12 cellular contexts compared by ENCODE assay signal in the genomic region with DNA sequence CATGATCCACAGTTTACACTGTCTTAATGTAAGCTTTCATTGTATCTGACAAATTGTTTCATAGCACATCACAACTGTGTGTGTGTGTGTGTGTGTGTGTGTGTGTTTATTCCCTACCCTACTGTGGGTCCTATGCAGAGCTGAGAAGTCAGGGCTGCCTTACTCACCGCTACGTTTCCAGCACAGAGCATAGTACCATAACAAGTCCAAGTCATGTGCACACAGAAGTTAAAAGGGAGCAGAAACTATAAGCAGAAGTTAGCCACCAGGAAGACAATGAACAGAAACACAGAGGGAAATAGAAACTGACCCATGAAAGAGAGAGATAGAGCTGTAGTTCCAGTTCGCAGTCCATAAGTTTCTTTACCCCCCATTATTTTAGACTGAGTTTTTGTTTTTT. TPM values are rescaled to one million over a fixed set of nuclear protein-coding genes. Genes with fewer than 3 reads are reported as not detected.
DNase-seq lines count a peak whose midpoint lies in the region; ATAC-seq and TF ChIP-seq lines count a peak whose summit lies in the region.
"Had no signal": no experiment of that assay in that cellular context is flagged by ENCODE, and none has a peak within 500 bp of the region (broad histone marks: within the 10 kb centered on the region; RNA-seq: fewer than 3 reads in every experiment).

No MANE protein-coding gene starts in this region.

- no peak overlapping the region for H3K27ac Mint-ChIP-seq in activated T-helper 17 cell treated with anti-CD3 and anti-CD28 coated beads, Interleukin-2, amount 50 U/mL, for 72 hours

- H3K9me3 Mint-ChIP-seq in activated T-helper 17 cell treated with anti-CD3 and anti-CD28 coated beads, Interleukin-2, amount 50 U/mL, for 72 hours = no peaks in the 10 kb centered on the region

- no peak for TF ChIP-seq CTCF in lower lobe of right lung (IDR thresholded peaks at IDR 0.05)

- no peak overlapping the region for H3K27ac ChIP-seq in lower lobe of right lung

- H3K4me3 ChIP-seq in lower lobe of right lung = no peak overlapping the region
- H3K4me3 ChIP-seq: heart right ventricle had no signal

- no peaks in the 10 kb centered on the region for H3K36me3 Mint-ChIP-seq in activated T-helper 17 cell treated with anti-CD3 and anti-CD28 coated beads, Interleukin-2, amount 50 U/mL, for 72 hours (ENCODE audit: low read depth)

- no peaks in the 10 kb centered on the region for H3K27me3 ChIP-seq in lower lobe of right lung (ENCODE audit: low read depth)
- H3K27me3 ChIP-seq: heart right ventricle had no signal

- ATAC-seq in GM18505 (IDR thresholded peaks at IDR 0.05; ENCODE audit: unreplicated experiment) (peak; percentile 41), GM21619 (IDR thresholded peaks at IDR 0.05; ENCODE audit: unreplicated experiment) (peak; percentile 36), lower lobe of right lung (peak; percentile 47 to 55)
- no peak for ATAC-seq in activated T-helper 17 cell treated with anti-CD3 and anti-CD28 coated beads, Interleukin-2, amount 50 U/mL, for 72 hours (replicated peaks)

- no peak overlapping the region for H3K4me3 Mint-ChIP-seq in activated T-helper 17 cell treated with anti-CD3 and anti-CD28 coated beads, Interleukin-2, amount 50 U/mL, for 72 hours

- H3K36me3 ChIP-seq in lower lobe of right lung = no peaks in the 10 kb centered on the region
- H3K36me3 ChIP-seq: heart right ventricle had no signal

- H3K4me1 ChIP-seq in lower lobe of right lung = no peaks in the 10 kb centered on the region

- peaks cover 16% of the 10 kb centered on the region for H3K4me1 Mint-ChIP-seq in activated T-helper 17 cell treated with anti-CD3 and anti-CD28 coated beads, Interleukin-2, amount 50 U/mL, for 72 hours

- TF ChIP-seq POLR2A in GM18505 (IDR thresholded peaks at IDR 0.05; ENCODE audit: borderline replicate concordance, extremely low read depth, insufficient read depth, insufficient read length) = no peak

- DNase-seq in NOMO-1 (lab: John Stamatoyannopoulos, UW; ENCODE audit: unreplicated experiment in 2 of 2) (peak; percentile 39 to 63), lower lobe of right lung (no peak), DMS 273 treated with DMSO at 0.1 percent for 48 hours (lab: John Stamatoyannopoulos, UW) (no peak), DMS 273 (lab: John Stamatoyannopoulos, UW; ENCODE audit: unreplicated experiment) (no peak)
- DNase-seq in activated CD4-positive, alpha-beta T cell treated with anti-CD3 and anti-CD28 coated beads, Interleukin-2, amount 50 U/mL, for 1 hour = no peak
- DNase-seq: activated CD4-positive, CD25-positive, alpha-beta regulatory T cell treated with anti-CD3 and anti-CD28 coated beads, Interleukin-2, amount 50 U/mL, for 72 hours; activated naive CD4-positive, alpha-beta T cell treated with anti-CD3 and anti-CD28 coated beads, Interleukin-2, amount 50 U/mL, for 16 hours; heart right ventricle; midbrain had no signal

- intact Hi-C loops in lower lobe of right lung (cut with DNase I) = no loop called here

- H3K9me3 ChIP-seq in lower lobe of right lung = no peaks in the 10 kb centered on the region
- H3K9me3 ChIP-seq: heart right ventricle had no signal

- no peaks in the 10 kb centered on the region for H3K27me3 Mint-ChIP-seq in activated T-helper 17 cell treated with anti-CD3 and anti-CD28 coated beads, Interleukin-2, amount 50 U/mL, for 72 hours

RNA-seq across cellular contexts. Expression of a gene that starts 38.2 kb away (rescaled TPM):
- total RNA-seq in lower lobe of right lung = 56.4 TPM
- 10 to 100 TPM; 21.2 to 36.0 TPM for total RNA-seq in activated T-helper 17 cell treated with anti-CD3 and anti-CD28 coated beads, Interleukin-2, amount 50 U/mL, for 72 hours

RNA-seq across cellular contexts. Expression of a gene that starts 44.3 kb away (rescaled TPM):
- total RNA-seq in lower lobe of right lung = 9.0 TPM
- 1 to 10 TPM; 1.9 to 2.7 TPM for total RNA-seq in activated T-helper 17 cell treated with anti-CD3 and anti-CD28 coated beads, Interleukin-2, amount 50 U/mL, for 72 hours

Comparison
In these comparisons a context has a peak if more than half of its experiments do, and no peak if none do; other contexts are left out.
1. DNase-seq: peak in NOMO-1 (2 of 2); none in lower lobe of right lung (single experiment), DMS 273 treated with DMSO at 0.1 percent for 48 hours (single experiment), activated CD4-positive, alpha-beta T cell treated with anti-CD3 and anti-CD28 coated beads, Interleukin-2, amount 50 U/mL, for 1 hour (single experiment) and DMS 273 (single experiment).